8 cellular contexts compared by ENCODE assay signal in genomic region chr3:49868951-49869454, GRCh38. TPM values are rescaled to one million over a fixed set of nuclear protein-coding genes. Genes with fewer than 3 reads are reported as not detected.
DNase-seq lines count a peak whose midpoint lies in the region; ATAC-seq, FAIRE-seq and TF ChIP-seq lines count a peak whose summit lies in the region.
"Had no signal": no experiment of that assay in that cellular context is flagged by ENCODE, and none has a peak within 500 bp of the region (broad histone marks: within the 10 kb centered on the region; RNA-seq: fewer than 3 reads in every experiment).

No MANE protein-coding gene starts in this region.

- BruUV-seq in K562 (replicated peaks; lab: Mats Ljungman, UMichigan), result no TSS peak

- no peak overlapping the region for H3K27ac ChIP-seq in CD8-positive, alpha-beta T cell (ENCODE audit: low read depth, low read length)
- no peak overlapping the region for H3K27ac ChIP-seq in HL-60 (replicated peaks)
- H3K27ac ChIP-seq in K562 (ENCODE audit: extremely low read depth, low read depth, low read length), result no peak overlapping the region
- H3K27ac ChIP-seq in neuronal stem cell (replicated peaks; ENCODE audit: low read length), result no peak overlapping the region

- peak overlapping the region; percentile 24 for H4K8ac ChIP-seq in neuronal stem cell (ENCODE audit: low read depth, low read length)

- FAIRE-seq in K562 (lab: Jason Lieb, UNC), result no peak

- no peak for ATAC-seq in CD8-positive, alpha-beta T cell
- ATAC-seq in K562 (peak; percentile 50), HG02623 (IDR thresholded peaks at IDR 0.05; ENCODE audit: unreplicated experiment) (no peak), HG03460 (IDR thresholded peaks at IDR 0.05; ENCODE audit: unreplicated experiment) (no peak)

- H2AFZ ChIP-seq in K562 (ENCODE audit: low read depth, low read length) (peak overlapping the region; percentile 40; the same call in 1 of the 2 replicates), neuronal stem cell (ENCODE audit: low read length) (peak overlapping the region; percentile 90)

- no peak overlapping the region for H2BK15ac ChIP-seq in neuronal stem cell (ENCODE audit: low read length)

- peaks cover 7% of the 10 kb centered on the region for H3K4me1 ChIP-seq in CD8-positive, alpha-beta T cell (ENCODE audit: insufficient read depth, low read length)
- peaks cover 0 to 22% of the 10 kb centered on the region in 2 experiments; a peak in 2 of 5 replicates for H3K4me1 ChIP-seq in K562 (replicated peaks in 1 of 2; ENCODE audit: control insufficient read depth in 2 of 2, insufficient read depth in 2 of 2, low read length in 2 of 2)
- H3K4me1 ChIP-seq in neuronal stem cell (ENCODE audit: control insufficient read depth in 2 of 2, insufficient read depth in 1 of 2, low read depth in 1 of 2, low read length in 2 of 2), result peaks cover 33 to 66% of the 10 kb centered on the region in 2 donors

- H2BK120ac ChIP-seq in neuronal stem cell (ENCODE audit: low read depth, low read length), result no peak overlapping the region

- no peaks in the 10 kb centered on the region for H3K9me3 ChIP-seq in CD8-positive, alpha-beta T cell (ENCODE audit: low read length)
- no peaks in the 10 kb centered on the region for H3K9me3 ChIP-seq in K562 (replicated peaks; ENCODE audit: control insufficient read depth, insufficient read depth, low read depth, low read length)
- H3K9me3 ChIP-seq in neuronal stem cell (replicated peaks in 1 of 2; ENCODE audit: control insufficient read depth in 2 of 2, insufficient read depth in 1 of 2, low read depth in 1 of 2, low read length in 2 of 2), result peaks cover 0 to 1% of the 10 kb centered on the region in 2 donors

- no peaks in the 10 kb centered on the region for H3K36me3 Mint-ChIP-seq in CD8-positive, alpha-beta T cell
- H3K36me3 Mint-ChIP-seq in mesothelial cell of epicardium, result no peaks in the 10 kb centered on the region

- peak overlapping the region; percentile 22 for H3K4me3 Mint-ChIP-seq in CD8-positive, alpha-beta T cell
- no peak overlapping the region for H3K4me3 Mint-ChIP-seq in mesothelial cell of epicardium

- no peak overlapping the region for H2BK12ac ChIP-seq in neuronal stem cell (ENCODE audit: low read length)

- H3K18ac ChIP-seq in neuronal stem cell (ENCODE audit: low read length), result peak overlapping the region; percentile 19

- peaks cover 30% of the 10 kb centered on the region for H3K27me3 Mint-ChIP-seq in CD8-positive, alpha-beta T cell (ENCODE audit: low read depth)
- peaks cover 78% of the 10 kb centered on the region for H3K27me3 Mint-ChIP-seq in mesothelial cell of epicardium (ENCODE audit: low read depth)

- H3K23ac ChIP-seq in neuronal stem cell (ENCODE audit: low read depth, low read length, poor library complexity), result peak overlapping the region; percentile 86

- H3K79me2 ChIP-seq in K562 (ENCODE audit: control insufficient read depth, insufficient read depth, low read length), result no peaks in the 10 kb centered on the region

- H3K79me1 ChIP-seq in neuronal stem cell (ENCODE audit: low read depth, low read length), result peaks cover 5% of the 10 kb centered on the region

- peak overlapping the region; percentile 48 for H2BK5ac ChIP-seq in neuronal stem cell (ENCODE audit: low read length)

- no peak for TF ChIP-seq RAD21 in K562 (CRISPR knock-in tag; conservative IDR thresholded peaks at IDR 0.05 in 1 of 2, IDR thresholded peaks at IDR 0.05 in 1 of 2)

- no peak overlapping the region for H3K4ac ChIP-seq in neuronal stem cell (ENCODE audit: low read length)

- no peak for TF ChIP-seq CTCF in CD8-positive, alpha-beta T cell (IDR thresholded peaks at IDR 0.05)
- TF ChIP-seq CTCF in HL-60 (IDR thresholded peaks at IDR 0.05; ENCODE audit: insufficient read depth, low read length) (no peak), K562 (IDR thresholded peaks at IDR 0.05 in 2 of 3, conservative IDR thresholded peaks at IDR 0.05 in 1 of 3; ENCODE audit: insufficient read depth in 2 of 3, low read depth in 1 of 3, low read length in 3 of 3) (no peak), mesothelial cell of epicardium (IDR thresholded peaks at IDR 0.05; ENCODE audit: unreplicated experiment) (no peak)

- POLR2A ChIA-PET in CD8-positive, alpha-beta T cell (lab: Charles Lee), result no interaction called here
- POLR2A ChIA-PET in K562 (lab: Yijun Ruan, JAX), result interaction anchor here (0.6 kb wide), 1 partner anchor 245 kb away, joined by 3 read pairs; no protein-coding TSS in a partner anchor

- TF ChIP-seq POLR2A in K562 (conservative IDR thresholded peaks at IDR 0.05), result no peak

- no peaks in the 10 kb centered on the region for H3K9me3 Mint-ChIP-seq in CD8-positive, alpha-beta T cell
- no peaks in the 10 kb centered on the region for H3K9me3 Mint-ChIP-seq in mesothelial cell of epicardium

- DNase-seq in CD8-positive, alpha-beta T cell, result no peak
- DNase-seq in HL-60 (ENCODE audit: low read depth in 1 of 2, low spot score in 1 of 2) (no peak), K562 (ENCODE audit: extremely low read depth in 1 of 4, low spot score in 3 of 4) (peak; percentile 21 to 46 (median 36)), neuronal stem cell (ENCODE audit: low spot score) (no peak), mesothelial cell of epicardium (ENCODE audit: low spot score in 2 of 2, unreplicated experiment in 2 of 2) (no peak)

- peaks cover 16% of the 10 kb centered on the region for H3K27me3 ChIP-seq in CD8-positive, alpha-beta T cell (ENCODE audit: insufficient read depth, low read length)
- H3K27me3 ChIP-seq in HL-60 (ENCODE audit: insufficient read depth, poor library complexity, severe bottlenecking), result peaks cover 18% of the 10 kb centered on the region
- H3K27me3 ChIP-seq in K562 (ENCODE audit: control insufficient read depth in 2 of 2, insufficient read depth in 2 of 2, low read length in 2 of 2), result peaks cover 4 to 29% of the 10 kb centered on the region in 2 experiments; a peak in 3 of 5 replicates
- H3K27me3 ChIP-seq in neuronal stem cell (ENCODE audit: control insufficient read depth in 3 of 3, insufficient read depth in 3 of 3, low read depth in 1 of 3, low read length in 3 of 3), result peaks cover 0 to 3% (median 0%) of the 10 kb centered on the region in 3 experiments

- WGBS in K562 (ENCODE audit: insufficient coverage, low coverage, missing lambda C conversion rate), result 4% methylated on average over 8 of the region's 20 CpGs
- no CpG with 5 or more reads among the region's 20 CpGs for WGBS in neuronal stem cell (ENCODE audit: extremely low coverage in 2 of 2, insufficient read length in 2 of 2, insufficient replicate concordance in 1 of 2), 2 donors

- no peak overlapping the region for H2AK5ac ChIP-seq in neuronal stem cell (ENCODE audit: low read depth, low read length)

- H3K4me3 ChIP-seq in CD8-positive, alpha-beta T cell (ENCODE audit: low read depth, low read length), result peak overlapping the region; percentile 30
- H3K4me3 ChIP-seq in HL-60 (replicated peaks; ENCODE audit: insufficient read depth, low read length) (peak overlapping the region; percentile 22), K562 (peak overlapping the region; percentile 26; the same call in 1 of the 2 replicates), neuronal stem cell (ENCODE audit: low read length in 2 of 2) (peak overlapping the region; percentile 64 to 79)

- no peak overlapping the region for H4K91ac ChIP-seq in neuronal stem cell (ENCODE audit: low read depth, low read length, poor library complexity)

- H3K14ac ChIP-seq in neuronal stem cell (ENCODE audit: low read length), result peak overlapping the region; percentile 92

- H3K4me2 ChIP-seq in K562 (ENCODE audit: insufficient read depth, low read length) (peak overlapping the region; percentile 49; the same call in 1 of the 2 replicates), neuronal stem cell (ENCODE audit: insufficient read depth, low read length, poor library complexity, severe bottlenecking) (peak overlapping the region; percentile 93)

- no peaks in the 10 kb centered on the region for H3K9me1 ChIP-seq in K562 (ENCODE audit: control insufficient read depth, insufficient read depth, low read length)

- H3K4me1 Mint-ChIP-seq in CD8-positive, alpha-beta T cell (ENCODE audit: low read depth), result peaks cover 4% of the 10 kb centered on the region
- H3K4me1 Mint-ChIP-seq in mesothelial cell of epicardium, result no peaks in the 10 kb centered on the region

- intact Hi-C loops in CD8-positive, alpha-beta T cell (cut with DNase I, micrococcal nuclease), result no loop called here
- intact Hi-C loops in K562 (cut with micrococcal nuclease), result no loop called here

- TF ChIP-seq EP300 in K562 (IDR thresholded peaks at IDR 0.05; ENCODE audit: low read length), result no peak

- no peak overlapping the region for H3K27ac Mint-ChIP-seq in CD8-positive, alpha-beta T cell
- H3K27ac Mint-ChIP-seq in mesothelial cell of epicardium, result no peak overlapping the region

- CTCF ChIA-PET in CD8-positive, alpha-beta T cell (lab: Charles Lee), result interaction anchor here (1.1 kb wide), 1 partner anchor 10 kb away, joined by 3 read pairs; no protein-coding TSS in a partner anchor
- CTCF ChIA-PET in K562 (lab: Yijun Ruan, JAX; ENCODE audit: low intra/inter-chr PET ratio), result no interaction called here

- H3K9ac ChIP-seq in K562 (ENCODE audit: insufficient read depth in 1 of 2, low read depth in 2 of 2, low read length in 2 of 2) (peak overlapping the region in 1 of 2 experiments; percentile 83; a peak in 2 of 4 replicates), neuronal stem cell (ENCODE audit: low read depth, low read length, poor library complexity) (peak overlapping the region; percentile 54)

- no peaks in the 10 kb centered on the region for H3K36me3 ChIP-seq in CD8-positive, alpha-beta T cell (ENCODE audit: insufficient read depth, low read length)
- H3K36me3 ChIP-seq in K562 (ENCODE audit: control insufficient read depth, insufficient read depth, low read length), result no peaks in the 10 kb centered on the region
- no peaks in the 10 kb centered on the region for H3K36me3 ChIP-seq in neuronal stem cell (replicated peaks in 1 of 2; ENCODE audit: control insufficient read depth in 2 of 2, insufficient read depth in 2 of 2, low read length in 2 of 2)

- peaks cover 6% of the 10 kb centered on the region; the same call in 1 of the 2 replicates for H4K20me1 ChIP-seq in K562 (replicated peaks; ENCODE audit: control insufficient read depth, insufficient read depth, low read length)

- in situ Hi-C loops in K562 (cut with MboI), result no loop called here

RNA-seq across cellular contexts. Expression of gene CAMKV, which starts 0.7 kb away (rescaled TPM):
- not detected for total RNA-seq in CD8-positive, alpha-beta T cell
- 1.7 and 5.6 TPM in 2 replicates for total RNA-seq in K562 (2011; cell fraction: chromatin; rRNA removed; ENCODE audit: low replicate concordance)
- total RNA-seq in K562 (2011; cell fraction: nucleolus; rRNA removed), result 3.2 and 4.2 TPM in 2 replicates
- 1.5 and 2.2 TPM in 2 replicates for total RNA-seq in K562 (2011; cell fraction: nucleoplasm; rRNA removed)
- total RNA-seq in K562 (2014; rRNA removed) (1.2 and 1.8 TPM in 2 replicates), K562 (2014; rRNA removed; fragmentation: Illumina TruSeq; extraction: Trizol) (0.51 and 0.73 TPM in 2 replicates), K562 (2015; rRNA removed; fragmentation: Illumina TruSeq; extraction: Trizol) (0.26 and 0.51 TPM in 2 replicates), K562 (2021) (2.3 and 2.7 TPM in 2 replicates), mesothelial cell of epicardium (0.14 to 0.58 TPM in 2 of 3 replicates, not detected in the other)
- polyA plus RNA-seq in K562 (2011; rRNA removed) (1.0 and 1.5 TPM in 2 replicates), K562 (2014; fragmentation: Illumina TruSeq; extraction: Trizol) (0.79 and 1.4 TPM in 2 replicates), K562 (2014; fragmentation: Nextera tagmentation; extraction: Ambion mirVana) (under 1 TPM; 0.08 to 0.22 TPM), K562 (2014; rRNA removed) (1.5 and 1.7 TPM in 2 replicates)
- 0.86 and 1.3 TPM in 2 replicates for polyA plus RNA-seq in K562 (2011; cell fraction: cytosol; rRNA removed)
- polyA plus RNA-seq in K562 (2011; cell fraction: nucleus; rRNA removed), result 3.4 and 10.4 TPM in 2 replicates
- 0.19 and 0.57 TPM in 2 replicates for polyA plus RNA-seq in K562 (2012)
- 0.99 and 1.2 TPM in 2 replicates for polyA minus RNA-seq in K562 (2011; rRNA and poly(A)+ RNA removed)
- polyA minus RNA-seq in K562 (2011; cell fraction: cytosol; rRNA and poly(A)+ RNA removed), result 0.76 TPM in 1 of 2 replicates, not detected in the other
- polyA minus RNA-seq in K562 (2011; cell fraction: nucleus; rRNA and poly(A)+ RNA removed), result 0.89 and 1.8 TPM in 2 replicates
- polyA plus RNA-seq in neuronal stem cell (2013, experiment 1 of 2), result 10.0 TPM
- 9.6 TPM for polyA plus RNA-seq in neuronal stem cell (2013, experiment 2 of 2)
- total RNA-seq: T-helper 2 cell treated with Interferon-gamma antibody and Interleukin-4, amounts not matched to agents 100 ng/mL and 5 ng/mL, for 36 hours had no signal

RNA-seq across cellular contexts. Expression of gene TRAIP, which starts 12.6 kb away (rescaled TPM):
- total RNA-seq in CD8-positive, alpha-beta T cell, result 1 to 10 TPM; 4.1 to 5.5 TPM
- total RNA-seq in K562 (2011; cell fraction: chromatin; rRNA removed; ENCODE audit: low replicate concordance), result 34.3 and 75.0 TPM in 2 replicates
- 42.7 and 43.7 TPM in 2 replicates for total RNA-seq in K562 (2011; cell fraction: nucleolus; rRNA removed)
- 45.4 and 49.5 TPM in 2 replicates for total RNA-seq in K562 (2011; cell fraction: nucleoplasm; rRNA removed)
- total RNA-seq in K562 (2014; rRNA removed) (16.3 and 17.6 TPM in 2 replicates), K562 (2014; rRNA removed; fragmentation: Illumina TruSeq; extraction: Trizol) (12.3 and 14.3 TPM in 2 replicates), K562 (2015; rRNA removed; fragmentation: Illumina TruSeq; extraction: Trizol) (14.6 and 17.3 TPM in 2 replicates), K562 (2021) (20.2 and 24.7 TPM in 2 replicates), mesothelial cell of epicardium (10.4 to 15.0 TPM (median 10.6 TPM) in 3 replicates)
- polyA plus RNA-seq in K562 (2011; rRNA removed) (19.7 and 24.7 TPM in 2 replicates), K562 (2014; fragmentation: Illumina TruSeq; extraction: Trizol) (20.4 and 21.2 TPM in 2 replicates), K562 (2014; fragmentation: Nextera tagmentation; extraction: Ambion mirVana) (10 to 100 TPM; 37.5 to 38.6 TPM), K562 (2014; rRNA removed) (17.8 and 23.0 TPM in 2 replicates)
- polyA plus RNA-seq in K562 (2011; cell fraction: cytosol; rRNA removed), result 16.5 and 19.4 TPM in 2 replicates
- 102 and 132 TPM in 2 replicates for polyA plus RNA-seq in K562 (2011; cell fraction: nucleus; rRNA removed)
- 15.0 and 20.5 TPM in 2 replicates for polyA plus RNA-seq in K562 (2012)
- 19.3 and 27.0 TPM in 2 replicates for polyA minus RNA-seq in K562 (2011; rRNA and poly(A)+ RNA removed)
- polyA minus RNA-seq in K562 (2011; cell fraction: cytosol; rRNA and poly(A)+ RNA removed), result 9.0 and 12.7 TPM in 2 replicates
- 19.9 and 23.3 TPM in 2 replicates for polyA minus RNA-seq in K562 (2011; cell fraction: nucleus; rRNA and poly(A)+ RNA removed)
- polyA plus RNA-seq in neuronal stem cell (2013, experiment 1 of 2), result 19.8 TPM
- 20.0 TPM for polyA plus RNA-seq in neuronal stem cell (2013, experiment 2 of 2)

RNA-seq across cellular contexts. Expression of gene MST1R, which starts 34.7 kb away (rescaled TPM):
- total RNA-seq in CD8-positive, alpha-beta T cell, result under 1 TPM; 0.22 to 0.58 TPM
- 33.5 and 111 TPM in 2 replicates for total RNA-seq in K562 (2011; cell fraction: chromatin; rRNA removed; ENCODE audit: low replicate concordance)
- 67.0 and 71.2 TPM in 2 replicates for total RNA-seq in K562 (2011; cell fraction: nucleolus; rRNA removed)
- total RNA-seq in K562 (2011; cell fraction: nucleoplasm; rRNA removed), result 41.4 and 44.9 TPM in 2 replicates
- 3.8 and 3.9 TPM in 2 replicates for total RNA-seq in K562 (2014; rRNA removed)
- 1.3 and 1.9 TPM in 2 replicates for total RNA-seq in K562 (2014; rRNA removed; fragmentation: Illumina TruSeq; extraction: Trizol)
- total RNA-seq in K562 (2015; rRNA removed; fragmentation: Illumina TruSeq; extraction: Trizol), result 2.0 TPM in 2 replicates
- 8.1 and 9.1 TPM in 2 replicates for total RNA-seq in K562 (2021)
- polyA plus RNA-seq in K562 (2011; rRNA removed), result 10.0 and 12.5 TPM in 2 replicates
- 8.7 and 12.9 TPM in 2 replicates for polyA plus RNA-seq in K562 (2011; cell fraction: cytosol; rRNA removed)
- 108 and 157 TPM in 2 replicates for polyA plus RNA-seq in K562 (2011; cell fraction: nucleus; rRNA removed)
- polyA plus RNA-seq in K562 (2012), result 5.8 and 7.3 TPM in 2 replicates
- polyA plus RNA-seq in K562 (2014; fragmentation: Illumina TruSeq; extraction: Trizol), result 4.2 and 5.3 TPM in 2 replicates
- 1 to 10 TPM; 2.6 to 2.7 TPM for polyA plus RNA-seq in K562 (2014; fragmentation: Nextera tagmentation; extraction: Ambion mirVana)
- polyA plus RNA-seq in K562 (2014; rRNA removed), result 5.3 and 10.1 TPM in 2 replicates
- 5.6 and 6.5 TPM in 2 replicates for polyA minus RNA-seq in K562 (2011; rRNA and poly(A)+ RNA removed)
- 6.6 and 7.5 TPM in 2 replicates for polyA minus RNA-seq in K562 (2011; cell fraction: cytosol; rRNA and poly(A)+ RNA removed)
- 24.5 and 26.3 TPM in 2 replicates for polyA minus RNA-seq in K562 (2011; cell fraction: nucleus; rRNA and poly(A)+ RNA removed)
- polyA plus RNA-seq in neuronal stem cell (2013, experiment 1 of 2), result 0.81 TPM
- 0.64 TPM for polyA plus RNA-seq in neuronal stem cell (2013, experiment 2 of 2)
- total RNA-seq in mesothelial cell of epicardium, result 3.8 to 7.0 TPM (median 4.3 TPM) in 3 replicates

RNA-seq across cellular contexts. Expression of gene UBA7, which starts 55.2 kb away (rescaled TPM):
- 100 to 1,000 TPM; 196 to 206 TPM for total RNA-seq in CD8-positive, alpha-beta T cell
- total RNA-seq in K562 (2011; cell fraction: chromatin; rRNA removed; ENCODE audit: low replicate concordance), result 11.3 and 29.1 TPM in 2 replicates
- total RNA-seq in K562 (2011; cell fraction: nucleolus; rRNA removed), result 14.5 and 19.2 TPM in 2 replicates
- total RNA-seq in K562 (2011; cell fraction: nucleoplasm; rRNA removed), result 10.7 and 13.9 TPM in 2 replicates
- total RNA-seq in K562 (2014; rRNA removed) (2.0 and 2.6 TPM in 2 replicates), K562 (2014; rRNA removed; fragmentation: Illumina TruSeq; extraction: Trizol) (0.57 and 0.80 TPM in 2 replicates), K562 (2015; rRNA removed; fragmentation: Illumina TruSeq; extraction: Trizol) (2.5 and 3.0 TPM in 2 replicates), K562 (2021) (3.3 and 3.7 TPM in 2 replicates), mesothelial cell of epicardium (133 to 144 TPM (median 139 TPM) in 3 replicates)
- polyA plus RNA-seq in K562 (2011; rRNA removed) (2.2 and 3.8 TPM in 2 replicates), K562 (2014; fragmentation: Illumina TruSeq; extraction: Trizol) (1.7 and 1.8 TPM in 2 replicates), K562 (2014; fragmentation: Nextera tagmentation; extraction: Ambion mirVana) (under 1 TPM; 0.17 to 0.80 TPM), K562 (2014; rRNA removed) (2.0 and 3.3 TPM in 2 replicates)
- polyA plus RNA-seq in K562 (2011; cell fraction: cytosol; rRNA removed), result 1.9 and 3.0 TPM in 2 replicates
- 48.0 and 51.2 TPM in 2 replicates for polyA plus RNA-seq in K562 (2011; cell fraction: nucleus; rRNA removed)
- 7.0 and 27.5 TPM in 2 replicates for polyA plus RNA-seq in K562 (2012)
- 2.1 and 2.6 TPM in 2 replicates for polyA minus RNA-seq in K562 (2011; rRNA and poly(A)+ RNA removed)
- 1.8 TPM in 1 of 2 replicates, not detected in the other for polyA minus RNA-seq in K562 (2011; cell fraction: cytosol; rRNA and poly(A)+ RNA removed)
- polyA minus RNA-seq in K562 (2011; cell fraction: nucleus; rRNA and poly(A)+ RNA removed), result 10.2 and 12.9 TPM in 2 replicates
- polyA plus RNA-seq in neuronal stem cell (2013, experiment 1 of 2), result 4.4 TPM
- 3.2 TPM for polyA plus RNA-seq in neuronal stem cell (2013, experiment 2 of 2)

Comparison
In these comparisons a context has a peak if more than half of its experiments do, and no peak if none do; other contexts are left out.
1. DNase-seq: peak in K562 (4 of 4); none in CD8-positive, alpha-beta T cell (0 of 7), HL-60 (0 of 2), neuronal stem cell (single experiment) and mesothelial cell of epicardium (0 of 2).
2. Peak in every context shown above with its lines, with median percentiles within 50 percentile points of each other: H3K4me3 ChIP-seq.